ENCODE assay signal across 1 cellular context in the genomic region with DNA sequence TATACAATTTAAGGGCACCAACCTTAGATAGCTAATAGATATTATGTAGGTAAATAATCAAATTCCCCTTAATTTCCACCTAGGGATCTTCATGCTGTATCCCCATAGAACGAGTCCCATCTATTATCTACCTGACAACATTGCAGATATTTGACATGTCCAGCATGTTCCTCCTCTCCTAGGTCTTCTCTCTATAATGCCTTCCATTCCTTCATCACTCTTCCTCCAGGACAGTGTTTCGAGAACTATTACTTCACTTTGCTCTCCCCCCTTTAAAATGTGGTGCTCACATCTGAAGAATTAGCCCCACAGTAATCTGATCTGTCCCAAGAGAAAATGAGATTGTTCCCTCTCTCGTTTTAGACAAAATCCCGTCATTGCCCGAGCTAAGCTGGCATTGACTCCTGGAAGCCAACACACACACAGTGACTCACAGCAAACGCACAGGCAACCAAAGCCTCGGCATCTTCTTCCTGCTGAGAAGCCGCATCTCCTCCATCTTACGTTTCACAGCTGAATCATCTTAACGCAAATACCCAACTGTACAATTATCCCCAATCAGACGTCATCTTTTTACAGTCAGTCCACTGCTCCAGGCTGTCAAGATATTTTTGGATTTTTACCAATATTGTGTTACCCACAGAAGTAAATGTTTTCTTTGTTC.
TF ChIP-seq lines count a peak whose summit lies in the region.

No MANE protein-coding gene starts in this region.

TF ChIP-seq in A549, 52 proteins besides CTCF, POLR2A, EP300 and RAD21 (continued from another document):
- TF ChIP-seq CEBPB (IDR thresholded peaks at IDR 0.05) (peak in 1 of 2 experiments; percentile 73; a peak in 3 of 4 replicates), RFX5 (IDR thresholded peaks at IDR 0.05) (no peak), CHD2 (IDR thresholded peaks at IDR 0.05; ENCODE audit: low read length, partially characterized antibody) (no peak), ZSCAN20 (CRISPR knock-in tag; IDR thresholded peaks at IDR 0.05) (no peak), FOSB (CRISPR knock-in tag; IDR thresholded peaks at IDR 0.05) (no peak), CHD4 (IDR thresholded peaks at IDR 0.05; ENCODE audit: borderline replicate concordance) (no peak), ZNF302 (CRISPR knock-in tag; IDR thresholded peaks at IDR 0.05) (no peak), RCOR1 (IDR thresholded peaks at IDR 0.05; ENCODE audit: low read depth, low read length) (no peak), HOXB5 (CRISPR knock-in tag; IDR thresholded peaks at IDR 0.05) (no peak), NPAS2 (CRISPR knock-in tag; IDR thresholded peaks at IDR 0.05; ENCODE audit: borderline replicate concordance) (no peak), POLR2AphosphoS2 (conservative IDR thresholded peaks at IDR 0.05; ENCODE audit: low read length) (no peak), HDAC2 (IDR thresholded peaks at IDR 0.05) (no peak), MYC (IDR thresholded peaks at IDR 0.05; ENCODE audit: borderline replicate concordance, low read length) (no peak), EHMT2 (IDR thresholded peaks at IDR 0.05; ENCODE audit: low read depth) (no peak), KDM5A (IDR thresholded peaks at IDR 0.05) (no peak), MAFK (IDR thresholded peaks at IDR 0.05; ENCODE audit: partially characterized antibody) (no peak), SREBF2 (IDR thresholded peaks at IDR 0.05) (no peak), PHF8 (IDR thresholded peaks at IDR 0.05; ENCODE audit: borderline replicate concordance, low read depth) (no peak), CBX8 (IDR thresholded peaks at IDR 0.05) (no peak), JUNB (IDR thresholded peaks at IDR 0.05) (peak; percentile 98), RNF2 (IDR thresholded peaks at IDR 0.05; ENCODE audit: borderline replicate concordance, low read depth) (no peak), GATA3 (IDR thresholded peaks at IDR 0.05; ENCODE audit: borderline replicate concordance) (peak; percentile 96), SMC3 (IDR thresholded peaks at IDR 0.05) (peak; percentile 42; the same call in 2 of the 3 replicates), BHLHE40 (IDR thresholded peaks at IDR 0.05; ENCODE audit: low read depth, low read length) (no peak), KDM1A (IDR thresholded peaks at IDR 0.05; ENCODE audit: low read depth) (no peak), TFCP2L1 (CRISPR knock-in tag; IDR thresholded peaks at IDR 0.05) (no peak), ESRRA (IDR thresholded peaks at IDR 0.05; ENCODE audit: borderline replicate concordance, low read length) (no peak), CBX2 (IDR thresholded peaks at IDR 0.05; ENCODE audit: borderline replicate concordance, low read depth) (no peak), HEYL (CRISPR knock-in tag; IDR thresholded peaks at IDR 0.05) (no peak)
- TF ChIP-seq, protein P1, sequence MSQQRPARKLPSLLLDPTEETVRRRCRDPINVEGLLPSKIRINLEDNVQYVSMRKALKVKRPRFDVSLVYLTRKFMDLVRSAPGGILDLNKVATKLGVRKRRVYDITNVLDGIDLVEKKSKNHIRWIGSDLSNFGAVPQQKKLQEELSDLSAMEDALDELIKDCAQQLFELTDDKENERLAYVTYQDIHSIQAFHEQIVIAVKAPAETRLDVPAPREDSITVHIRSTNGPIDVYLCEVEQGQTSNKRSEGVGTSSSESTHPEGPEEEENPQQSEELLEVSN (IDR thresholded peaks at IDR 0.05; ENCODE audit: borderline replicate concordance, low read depth), result no peak
- TF ChIP-seq, protein P2, sequence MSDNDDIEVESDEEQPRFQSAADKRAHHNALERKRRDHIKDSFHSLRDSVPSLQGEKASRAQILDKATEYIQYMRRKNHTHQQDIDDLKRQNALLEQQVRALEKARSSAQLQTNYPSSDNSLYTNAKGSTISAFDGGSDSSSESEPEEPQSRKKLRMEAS (IDR thresholded peaks at IDR 0.05), result peak; percentile 80
- TF ChIP-seq, protein P3, sequence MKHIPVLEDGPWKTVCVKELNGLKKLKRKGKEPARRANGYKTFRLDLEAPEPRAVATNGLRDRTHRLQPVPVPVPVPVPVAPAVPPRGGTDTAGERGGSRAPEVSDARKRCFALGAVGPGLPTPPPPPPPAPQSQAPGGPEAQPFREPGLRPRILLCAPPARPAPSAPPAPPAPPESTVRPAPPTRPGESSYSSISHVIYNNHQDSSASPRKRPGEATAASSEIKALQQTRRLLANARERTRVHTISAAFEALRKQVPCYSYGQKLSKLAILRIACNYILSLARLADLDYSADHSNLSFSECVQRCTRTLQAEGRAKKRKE (CRISPR knock-in tag; IDR thresholded peaks at IDR 0.05; ENCODE audit: low read depth), result no peak
- TF ChIP-seq, protein P4, sequence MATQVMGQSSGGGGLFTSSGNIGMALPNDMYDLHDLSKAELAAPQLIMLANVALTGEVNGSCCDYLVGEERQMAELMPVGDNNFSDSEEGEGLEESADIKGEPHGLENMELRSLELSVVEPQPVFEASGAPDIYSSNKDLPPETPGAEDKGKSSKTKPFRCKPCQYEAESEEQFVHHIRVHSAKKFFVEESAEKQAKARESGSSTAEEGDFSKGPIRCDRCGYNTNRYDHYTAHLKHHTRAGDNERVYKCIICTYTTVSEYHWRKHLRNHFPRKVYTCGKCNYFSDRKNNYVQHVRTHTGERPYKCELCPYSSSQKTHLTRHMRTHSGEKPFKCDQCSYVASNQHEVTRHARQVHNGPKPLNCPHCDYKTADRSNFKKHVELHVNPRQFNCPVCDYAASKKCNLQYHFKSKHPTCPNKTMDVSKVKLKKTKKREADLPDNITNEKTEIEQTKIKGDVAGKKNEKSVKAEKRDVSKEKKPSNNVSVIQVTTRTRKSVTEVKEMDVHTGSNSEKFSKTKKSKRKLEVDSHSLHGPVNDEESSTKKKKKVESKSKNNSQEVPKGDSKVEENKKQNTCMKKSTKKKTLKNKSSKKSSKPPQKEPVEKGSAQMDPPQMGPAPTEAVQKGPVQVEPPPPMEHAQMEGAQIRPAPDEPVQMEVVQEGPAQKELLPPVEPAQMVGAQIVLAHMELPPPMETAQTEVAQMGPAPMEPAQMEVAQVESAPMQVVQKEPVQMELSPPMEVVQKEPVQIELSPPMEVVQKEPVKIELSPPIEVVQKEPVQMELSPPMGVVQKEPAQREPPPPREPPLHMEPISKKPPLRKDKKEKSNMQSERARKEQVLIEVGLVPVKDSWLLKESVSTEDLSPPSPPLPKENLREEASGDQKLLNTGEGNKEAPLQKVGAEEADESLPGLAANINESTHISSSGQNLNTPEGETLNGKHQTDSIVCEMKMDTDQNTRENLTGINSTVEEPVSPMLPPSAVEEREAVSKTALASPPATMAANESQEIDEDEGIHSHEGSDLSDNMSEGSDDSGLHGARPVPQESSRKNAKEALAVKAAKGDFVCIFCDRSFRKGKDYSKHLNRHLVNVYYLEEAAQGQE (IDR thresholded peaks at IDR 0.05), result no peak
- TF ChIP-seq, protein P5, sequence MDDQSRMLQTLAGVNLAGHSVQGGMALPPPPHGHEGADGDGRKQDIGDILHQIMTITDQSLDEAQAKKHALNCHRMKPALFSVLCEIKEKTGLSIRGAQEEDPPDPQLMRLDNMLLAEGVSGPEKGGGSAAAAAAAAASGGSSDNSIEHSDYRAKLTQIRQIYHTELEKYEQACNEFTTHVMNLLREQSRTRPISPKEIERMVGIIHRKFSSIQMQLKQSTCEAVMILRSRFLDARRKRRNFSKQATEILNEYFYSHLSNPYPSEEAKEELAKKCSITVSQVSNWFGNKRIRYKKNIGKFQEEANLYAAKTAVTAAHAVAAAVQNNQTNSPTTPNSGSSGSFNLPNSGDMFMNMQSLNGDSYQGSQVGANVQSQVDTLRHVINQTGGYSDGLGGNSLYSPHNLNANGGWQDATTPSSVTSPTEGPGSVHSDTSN (IDR thresholded peaks at IDR 0.05), result peak; percentile 68
- TF ChIP-seq, protein P6, sequence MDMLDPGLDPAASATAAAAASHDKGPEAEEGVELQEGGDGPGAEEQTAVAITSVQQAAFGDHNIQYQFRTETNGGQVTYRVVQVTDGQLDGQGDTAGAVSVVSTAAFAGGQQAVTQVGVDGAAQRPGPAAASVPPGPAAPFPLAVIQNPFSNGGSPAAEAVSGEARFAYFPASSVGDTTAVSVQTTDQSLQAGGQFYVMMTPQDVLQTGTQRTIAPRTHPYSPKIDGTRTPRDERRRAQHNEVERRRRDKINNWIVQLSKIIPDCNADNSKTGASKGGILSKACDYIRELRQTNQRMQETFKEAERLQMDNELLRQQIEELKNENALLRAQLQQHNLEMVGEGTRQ (IDR thresholded peaks at IDR 0.05), result no peak
- TF ChIP-seq, protein P7, sequence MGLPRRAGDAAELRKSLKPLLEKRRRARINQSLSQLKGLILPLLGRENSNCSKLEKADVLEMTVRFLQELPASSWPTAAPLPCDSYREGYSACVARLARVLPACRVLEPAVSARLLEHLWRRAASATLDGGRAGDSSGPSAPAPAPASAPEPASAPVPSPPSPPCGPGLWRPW (IDR thresholded peaks at IDR 0.05), result peak; percentile 40; the same call in 1 of the 2 replicates
